In the genomic region with DNA sequence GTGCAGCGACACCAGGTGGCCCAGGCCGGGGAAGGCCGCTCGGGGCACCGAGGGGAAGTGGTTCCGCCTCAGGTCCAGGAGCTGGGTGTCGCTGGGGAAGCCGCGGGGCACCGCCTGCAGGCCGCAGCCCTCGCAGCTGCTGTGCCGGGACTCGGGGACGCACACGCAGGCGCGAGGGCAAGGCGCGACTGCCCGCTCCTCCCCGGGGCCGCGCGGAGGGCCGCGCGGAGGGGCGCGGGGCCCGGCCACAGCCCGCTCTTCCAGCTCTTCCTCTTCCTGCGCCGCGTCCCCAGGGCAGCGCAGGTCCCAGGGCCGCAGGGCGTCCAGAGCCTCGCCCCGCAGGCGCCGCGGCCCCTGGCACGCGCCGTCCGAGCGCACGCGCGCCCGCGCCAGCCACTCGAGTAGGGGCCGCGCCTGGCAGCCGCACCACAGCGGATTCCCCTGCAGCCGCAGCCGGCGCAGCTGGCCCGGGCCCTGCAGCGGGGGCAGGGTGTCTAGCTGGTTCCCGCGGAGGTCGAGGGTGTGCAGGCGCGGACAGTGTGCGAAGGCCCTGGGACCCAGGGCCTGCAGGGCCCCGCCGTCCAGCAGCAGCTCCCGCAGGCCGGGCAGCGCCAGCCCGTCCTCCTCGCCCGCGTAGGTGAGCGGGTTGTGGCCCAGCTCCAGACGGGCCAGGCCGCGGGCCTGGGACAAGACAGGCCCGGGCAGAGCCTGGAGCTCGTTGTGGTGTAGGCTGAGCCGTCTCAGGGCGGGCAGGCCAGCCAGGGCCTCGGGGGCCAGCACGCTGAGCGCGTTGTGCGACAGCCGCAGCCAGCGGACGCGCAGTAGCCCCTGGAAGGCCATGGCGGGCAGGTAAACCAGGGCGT, we compare ENCODE assay signal across 8 cellular contexts. TPM values are rescaled to one million over a fixed set of nuclear protein-coding genes. Genes with fewer than 3 reads are reported as not detected.
DNase-seq lines count a peak whose midpoint lies in the region; ATAC-seq and TF ChIP-seq lines count a peak whose summit lies in the region.

No MANE protein-coding gene starts in this region.

- H3K9me3 Mint-ChIP-seq in GM23338 = no peaks in the 10 kb centered on the region

- no peaks in the 10 kb centered on the region for H3K9me2 ChIP-seq in GM23338 (ENCODE audit: insufficient read depth)

- no peak overlapping the region; the same call in 2 of the 3 replicates for H3K4me3 Mint-ChIP-seq in GM23338

- TF ChIP-seq CTCF in GM23338 (conservative IDR thresholded peaks at IDR 0.05; ENCODE audit: low read depth in 2 of 2) = peak; percentile 52 to 90; a peak in 3 of 4 replicates

- no peaks in the 10 kb centered on the region for H3K36me3 ChIP-seq in GM23338 (ENCODE audit: insufficient read depth)

- ATAC-seq in GM23338 = peak; percentile 57

- no peak overlapping the region for H3K27ac Mint-ChIP-seq in GM23338

- DNase-seq in EL = peak; percentile 57
- peak; percentile 77 for DNase-seq in GM23338 (ENCODE audit: low spot score)
- peak; percentile 65 for DNase-seq in NCI-H2171 (lab: John Stamatoyannopoulos, UW)
- DNase-seq in activated CD8-positive, alpha-beta memory T cell treated with anti-CD3 and anti-CD28 coated beads for 48 hours (ENCODE audit: low read depth in 2 of 3, low spot score in 2 of 3) = peak; percentile 52 to 57 (median 52)
- peak; percentile 41 for DNase-seq in epidermal melanocyte (ENCODE audit: insufficient read length, low spot score)
- DNase-seq in stimulated activated CD8-positive, alpha-beta memory T cell treated with anti-CD3 and anti-CD28 coated beads, Interleukin-4, amount 100 ng/mL, for 24 hours (ENCODE audit: low read depth) = peak; percentile 55
- no peak for DNase-seq in DMS114 treated with DMSO at 0.1 percent for 48 hours (lab: John Stamatoyannopoulos, UW; ENCODE audit: unreplicated experiment)

- peaks cover 6% of the 10 kb centered on the region; the same call in 1 of the 3 replicates for H3K36me3 Mint-ChIP-seq in GM23338 (ENCODE audit: low read depth)

- H3K27me3 ChIP-seq in GM23338 (ENCODE audit: insufficient read depth) = no peaks in the 10 kb centered on the region
- no peaks in the 10 kb centered on the region for H3K27me3 ChIP-seq in mononuclear cell (ENCODE audit: insufficient read depth, low read length)

- H3K79me2 ChIP-seq in GM23338 (replicated peaks; ENCODE audit: insufficient read depth) = no peaks in the 10 kb centered on the region

- H3K4me3 ChIP-seq in GM23338 (peak overlapping the region; percentile 53), mononuclear cell (ENCODE audit: low read length) (peak overlapping the region; percentile 38)

- H3F3A ChIP-seq in GM23338 (replicated peaks; ENCODE audit: low read depth) = peaks cover 20% of the 10 kb centered on the region

- peak overlapping the region; percentile 77 for H3K4me2 ChIP-seq in GM23338

- peaks cover 13% of the 10 kb centered on the region for H3K4me1 Mint-ChIP-seq in GM23338

- H3K9me3 ChIP-seq in mononuclear cell (ENCODE audit: low read depth, low read length) = no peaks in the 10 kb centered on the region

- no peaks in the 10 kb centered on the region for H4K20me1 ChIP-seq in GM23338 (replicated peaks; ENCODE audit: insufficient read depth)

- H2AFZ ChIP-seq in GM23338 = peak overlapping the region; percentile 95

- no peak overlapping the region for H3K27ac ChIP-seq in GM23338 (ENCODE audit: low read depth)

- peaks cover 22% of the 10 kb centered on the region for H3K27me3 Mint-ChIP-seq in GM23338 (ENCODE audit: insufficient read depth, low read depth, poor library complexity)

- H3K4me1 ChIP-seq in GM23338 (ENCODE audit: insufficient read depth) (peaks cover 8% of the 10 kb centered on the region), mononuclear cell (ENCODE audit: insufficient read depth, low read length) (peaks cover 13% of the 10 kb centered on the region)

TF ChIP-seq in GM23338, 12 proteins besides CTCF, POLR2A, EP300 and RAD21:
- TF ChIP-seq EZH2phosphoT487 (IDR thresholded peaks at IDR 0.05; ENCODE audit: unreplicated experiment) (no peak), EZH2 (IDR thresholded peaks at IDR 0.05; ENCODE audit: low read depth, unreplicated experiment) (no peak), NANOG (IDR thresholded peaks at IDR 0.05; ENCODE audit: borderline replicate concordance) (no peak), POLR2AphosphoS5 (IDR thresholded peaks at IDR 0.05; ENCODE audit: low read depth) (peak; percentile 51), ZNF331 (CRISPR knock-in tag; IDR thresholded peaks at IDR 0.05; ENCODE audit: low read depth) (no peak), CREB1 (CRISPR knock-in tag; IDR thresholded peaks at IDR 0.05; ENCODE audit: low read depth) (no peak)
- TF ChIP-seq, protein P1, sequence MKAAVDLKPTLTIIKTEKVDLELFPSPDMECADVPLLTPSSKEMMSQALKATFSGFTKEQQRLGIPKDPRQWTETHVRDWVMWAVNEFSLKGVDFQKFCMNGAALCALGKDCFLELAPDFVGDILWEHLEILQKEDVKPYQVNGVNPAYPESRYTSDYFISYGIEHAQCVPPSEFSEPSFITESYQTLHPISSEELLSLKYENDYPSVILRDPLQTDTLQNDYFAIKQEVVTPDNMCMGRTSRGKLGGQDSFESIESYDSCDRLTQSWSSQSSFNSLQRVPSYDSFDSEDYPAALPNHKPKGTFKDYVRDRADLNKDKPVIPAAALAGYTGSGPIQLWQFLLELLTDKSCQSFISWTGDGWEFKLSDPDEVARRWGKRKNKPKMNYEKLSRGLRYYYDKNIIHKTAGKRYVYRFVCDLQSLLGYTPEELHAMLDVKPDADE (IDR thresholded peaks at IDR 0.05) = no peak
- TF ChIP-seq, protein P2, sequence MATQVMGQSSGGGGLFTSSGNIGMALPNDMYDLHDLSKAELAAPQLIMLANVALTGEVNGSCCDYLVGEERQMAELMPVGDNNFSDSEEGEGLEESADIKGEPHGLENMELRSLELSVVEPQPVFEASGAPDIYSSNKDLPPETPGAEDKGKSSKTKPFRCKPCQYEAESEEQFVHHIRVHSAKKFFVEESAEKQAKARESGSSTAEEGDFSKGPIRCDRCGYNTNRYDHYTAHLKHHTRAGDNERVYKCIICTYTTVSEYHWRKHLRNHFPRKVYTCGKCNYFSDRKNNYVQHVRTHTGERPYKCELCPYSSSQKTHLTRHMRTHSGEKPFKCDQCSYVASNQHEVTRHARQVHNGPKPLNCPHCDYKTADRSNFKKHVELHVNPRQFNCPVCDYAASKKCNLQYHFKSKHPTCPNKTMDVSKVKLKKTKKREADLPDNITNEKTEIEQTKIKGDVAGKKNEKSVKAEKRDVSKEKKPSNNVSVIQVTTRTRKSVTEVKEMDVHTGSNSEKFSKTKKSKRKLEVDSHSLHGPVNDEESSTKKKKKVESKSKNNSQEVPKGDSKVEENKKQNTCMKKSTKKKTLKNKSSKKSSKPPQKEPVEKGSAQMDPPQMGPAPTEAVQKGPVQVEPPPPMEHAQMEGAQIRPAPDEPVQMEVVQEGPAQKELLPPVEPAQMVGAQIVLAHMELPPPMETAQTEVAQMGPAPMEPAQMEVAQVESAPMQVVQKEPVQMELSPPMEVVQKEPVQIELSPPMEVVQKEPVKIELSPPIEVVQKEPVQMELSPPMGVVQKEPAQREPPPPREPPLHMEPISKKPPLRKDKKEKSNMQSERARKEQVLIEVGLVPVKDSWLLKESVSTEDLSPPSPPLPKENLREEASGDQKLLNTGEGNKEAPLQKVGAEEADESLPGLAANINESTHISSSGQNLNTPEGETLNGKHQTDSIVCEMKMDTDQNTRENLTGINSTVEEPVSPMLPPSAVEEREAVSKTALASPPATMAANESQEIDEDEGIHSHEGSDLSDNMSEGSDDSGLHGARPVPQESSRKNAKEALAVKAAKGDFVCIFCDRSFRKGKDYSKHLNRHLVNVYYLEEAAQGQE (IDR thresholded peaks at IDR 0.05; ENCODE audit: unreplicated experiment) = no peak

RNA-seq across cellular contexts. Expression of a gene that starts 2.8 kb away (rescaled TPM):
- 1.5 and 1.6 TPM in 2 replicates for total RNA-seq in GM23338 (2014; rRNA removed; shearing (Covaris generic))
- 0.70 TPM in 1 of 2 replicates, not detected in the other for polyA plus RNA-seq in GM23338 (2016; fragmentation: Nextera tagmentation; extraction: Ambion mirVana)
- 1.5 TPM for total RNA-seq in mononuclear cell

RNA-seq across cellular contexts. Expression of a gene that starts 32.8 kb away (rescaled TPM):
- total RNA-seq in GM23338 (2014; rRNA removed; shearing (Covaris generic)) = 23.4 and 27.1 TPM in 2 replicates
- polyA plus RNA-seq in GM23338 (2016; fragmentation: Nextera tagmentation; extraction: Ambion mirVana) = 12.7 and 13.9 TPM in 2 replicates
- 8.9 TPM for total RNA-seq in mononuclear cell

RNA-seq across cellular contexts. Expression of a gene that starts 48.0 kb away (rescaled TPM):
- 133 and 141 TPM in 2 replicates for total RNA-seq in GM23338 (2014; rRNA removed; shearing (Covaris generic))
- 54.2 and 54.7 TPM in 2 replicates for polyA plus RNA-seq in GM23338 (2016; fragmentation: Nextera tagmentation; extraction: Ambion mirVana)
- total RNA-seq in mononuclear cell = 48.6 TPM
